Comparison of ENCODE assay signal across 10 cellular contexts in the genomic region with DNA sequence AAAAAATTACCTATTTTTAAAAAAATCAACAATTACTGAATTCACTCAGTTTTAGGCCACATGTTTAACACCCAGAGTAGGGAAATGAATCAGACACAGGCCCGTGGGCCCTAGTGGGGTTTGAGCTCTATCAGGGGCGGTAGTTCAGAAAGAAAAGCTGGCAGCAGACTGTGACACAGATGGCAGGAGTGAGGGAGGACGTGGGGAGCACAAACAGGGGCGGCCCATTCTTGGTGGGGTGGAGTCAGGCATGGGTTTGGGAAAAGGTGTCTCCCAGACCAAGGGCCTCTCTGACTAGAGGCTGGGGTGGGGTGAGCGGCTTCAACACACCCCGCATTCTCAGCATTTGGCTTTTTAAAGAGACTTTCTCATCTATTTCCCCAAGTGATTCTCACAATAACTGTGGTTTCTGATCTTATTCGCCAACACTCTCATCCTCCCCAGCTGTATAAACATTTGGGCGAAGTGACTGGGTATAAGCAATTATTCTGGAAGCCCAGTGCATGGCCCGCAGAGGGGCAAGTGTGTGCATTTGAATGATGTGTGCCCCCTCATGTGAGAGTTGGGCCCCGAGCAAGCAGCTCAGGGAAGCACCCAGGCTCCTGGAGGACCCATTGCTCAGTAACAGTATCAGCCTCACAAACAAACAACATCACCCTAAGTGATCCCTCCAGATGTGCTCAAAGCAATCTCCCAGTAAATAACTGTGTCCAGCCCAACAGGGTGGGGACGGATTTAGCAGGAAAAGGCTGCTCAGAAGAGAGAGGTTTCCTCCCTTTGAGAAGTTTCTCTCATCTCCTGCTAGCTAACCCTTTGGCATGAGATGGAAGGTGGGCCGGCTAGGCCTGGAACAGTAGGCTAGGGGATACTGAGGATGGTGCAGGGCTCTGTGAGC.
A peak's percentile ranks its signal among the peaks of the same experiment; 100 is the strongest.
DNase-seq lines count a peak whose midpoint lies in the region; ATAC-seq and TF ChIP-seq lines count a peak whose summit lies in the region.
"Had no signal": no experiment of that assay in that cellular context is flagged by ENCODE, and none has a peak within 500 bp of the region (broad histone marks: within the 10 kb centered on the region; RNA-seq: fewer than 3 reads in every experiment).

No MANE protein-coding gene starts in this region.

- peaks cover 3% of the 10 kb centered on the region for H3K27me3 Mint-ChIP-seq in activated CD4-positive, alpha-beta memory T cell treated with anti-CD3 and anti-CD28 coated beads for 36 hours
- H3K27me3 Mint-ChIP-seq in activated CD4-positive, alpha-beta memory T cell treated with anti-CD3 and anti-CD28 coated beads, Interleukin-2, amount 10 ng/mL, durations not matched to agents 7 days and 5 days, result no peaks in the 10 kb centered on the region
- no peaks in the 10 kb centered on the region for H3K27me3 Mint-ChIP-seq in Caco-2 (ENCODE audit: insufficient read depth, unreplicated experiment)

- H3K27ac Mint-ChIP-seq in activated CD4-positive, alpha-beta memory T cell treated with anti-CD3 and anti-CD28 coated beads for 36 hours, result no peak overlapping the region
- H3K27ac Mint-ChIP-seq in activated CD4-positive, alpha-beta memory T cell treated with anti-CD3 and anti-CD28 coated beads, Interleukin-2, amount 10 ng/mL, durations not matched to agents 7 days and 5 days, result no peak overlapping the region
- no peak overlapping the region for H3K27ac Mint-ChIP-seq in Caco-2 (ENCODE audit: unreplicated experiment)
- H3K27ac Mint-ChIP-seq: nephron progenitor cell had no signal

- peak; percentile 49 for DNase-seq in activated CD4-positive, alpha-beta memory T cell treated with anti-CD3 and anti-CD28 coated beads for 36 hours
- DNase-seq in activated CD4-positive, alpha-beta memory T cell treated with anti-CD3 and anti-CD28 coated beads, Interleukin-2, amount 10 ng/mL, durations not matched to agents 7 days and 5 days, result no peak
- DNase-seq in coronary artery (ENCODE audit: low spot score), result peak; percentile 70
- peak; percentile 4 for DNase-seq in skeletal muscle cell (ENCODE audit: low read depth)
- no peak for DNase-seq in middle frontal gyrus (ENCODE audit: extremely low spot score, low spot score)
- no peak for DNase-seq in CD1c-positive myeloid dendritic cell (ENCODE audit: extremely low spot score)
- no peak for DNase-seq in Caco-2
- DNase-seq: nephron progenitor cell had no signal

- H3K27me3 ChIP-seq in Caco-2 (replicated peaks; ENCODE audit: control insufficient read depth, insufficient read depth, low read length), result no peaks in the 10 kb centered on the region

- H3K4me3 ChIP-seq in coronary artery, result no peak overlapping the region
- H3K4me3 ChIP-seq in skeletal muscle cell (ENCODE audit: low read depth, low read length), result no peak overlapping the region
- no peak overlapping the region for H3K4me3 ChIP-seq in Caco-2 (ENCODE audit: low read depth, low read length)

- no peaks in the 10 kb centered on the region for H3K36me3 Mint-ChIP-seq in activated CD4-positive, alpha-beta memory T cell treated with anti-CD3 and anti-CD28 coated beads for 36 hours
- no peaks in the 10 kb centered on the region for H3K36me3 Mint-ChIP-seq in activated CD4-positive, alpha-beta memory T cell treated with anti-CD3 and anti-CD28 coated beads, Interleukin-2, amount 10 ng/mL, durations not matched to agents 7 days and 5 days (ENCODE audit: low read depth)
- no peaks in the 10 kb centered on the region for H3K36me3 Mint-ChIP-seq in Caco-2 (ENCODE audit: insufficient read depth, unreplicated experiment)

- no peaks in the 10 kb centered on the region for H3K36me3 ChIP-seq in Caco-2 (ENCODE audit: control insufficient read depth, insufficient read depth, low read length)

- no peaks in the 10 kb centered on the region for H3K9me3 Mint-ChIP-seq in activated CD4-positive, alpha-beta memory T cell treated with anti-CD3 and anti-CD28 coated beads for 36 hours
- H3K9me3 Mint-ChIP-seq in activated CD4-positive, alpha-beta memory T cell treated with anti-CD3 and anti-CD28 coated beads, Interleukin-2, amount 10 ng/mL, durations not matched to agents 7 days and 5 days, result no peaks in the 10 kb centered on the region
- H3K9me3 Mint-ChIP-seq in Caco-2 (ENCODE audit: unreplicated experiment), result no peaks in the 10 kb centered on the region
- H3K9me3 Mint-ChIP-seq: nephron progenitor cell had no signal

- H3K27ac ChIP-seq in coronary artery, result peak overlapping the region in 1 of 2 donors; percentile 60
- H3K27ac ChIP-seq: RWPE1 had no signal

- BruUV-seq in Caco-2 (replicated peaks; lab: Mats Ljungman, UMichigan), result no TSS peak

- POLR2A ChIA-PET in activated CD4-positive, alpha-beta memory T cell treated with anti-CD3 and anti-CD28 coated beads for 36 hours (lab: Charles Lee), result no interaction called here
- POLR2A ChIA-PET in activated CD4-positive, alpha-beta memory T cell treated with anti-CD3 and anti-CD28 coated beads, Interleukin-2, amount 10 ng/mL, durations not matched to agents 7 days and 5 days (lab: Charles Lee), result no interaction called here
- POLR2A ChIA-PET in Caco-2 (lab: Charles Lee), result no interaction called here

- peaks cover 4% of the 10 kb centered on the region for H3K4me1 Mint-ChIP-seq in activated CD4-positive, alpha-beta memory T cell treated with anti-CD3 and anti-CD28 coated beads for 36 hours (ENCODE audit: low read depth)
- H3K4me1 Mint-ChIP-seq in activated CD4-positive, alpha-beta memory T cell treated with anti-CD3 and anti-CD28 coated beads, Interleukin-2, amount 10 ng/mL, durations not matched to agents 7 days and 5 days, result peaks cover 3% of the 10 kb centered on the region
- peaks cover 38% of the 10 kb centered on the region for H3K4me1 Mint-ChIP-seq in Caco-2 (ENCODE audit: low read depth, unreplicated experiment)

- peaks cover 26% of the 10 kb centered on the region for H3K4me1 ChIP-seq in Caco-2

- intact Hi-C loops in activated CD4-positive, alpha-beta memory T cell treated with anti-CD3 and anti-CD28 coated beads for 36 hours (cut with micrococcal nuclease), result no loop called here
- intact Hi-C loops in Caco-2 (cut with micrococcal nuclease; ENCODE audit: unreplicated experiment), result no loop called here

- peak; percentile 81 for ATAC-seq in HG02870 (IDR thresholded peaks at IDR 0.05; ENCODE audit: unreplicated experiment)

- no peak for TF ChIP-seq CTCF in coronary artery (IDR thresholded peaks at IDR 0.05)
- no peak for TF ChIP-seq CTCF in Caco-2 (IDR thresholded peaks at IDR 0.05; ENCODE audit: insufficient read depth in 1 of 2, low read depth in 1 of 2, low read length in 1 of 2, severe bottlenecking in 1 of 2, unreplicated experiment in 1 of 2)

- CTCF ChIA-PET in activated CD4-positive, alpha-beta memory T cell treated with anti-CD3 and anti-CD28 coated beads for 36 hours (lab: Charles Lee), result interaction anchor here (1.2 kb wide), 1 partner anchor 26 kb away, joined by 3 read pairs; no protein-coding TSS in a partner anchor
- CTCF ChIA-PET in activated CD4-positive, alpha-beta memory T cell treated with anti-CD3 and anti-CD28 coated beads, Interleukin-2, amount 10 ng/mL, durations not matched to agents 7 days and 5 days (lab: Charles Lee), result no interaction called here
- CTCF ChIA-PET in Caco-2 (lab: Charles Lee), result no interaction called here

- no peak overlapping the region for H3K4me3 Mint-ChIP-seq in activated CD4-positive, alpha-beta memory T cell treated with anti-CD3 and anti-CD28 coated beads for 36 hours
- no peak overlapping the region for H3K4me3 Mint-ChIP-seq in activated CD4-positive, alpha-beta memory T cell treated with anti-CD3 and anti-CD28 coated beads, Interleukin-2, amount 10 ng/mL, durations not matched to agents 7 days and 5 days
- H3K4me3 Mint-ChIP-seq in Caco-2 (ENCODE audit: unreplicated experiment), result no peak overlapping the region
- H3K4me3 Mint-ChIP-seq: nephron progenitor cell had no signal

- H3K9me3 ChIP-seq in Caco-2, result no peaks in the 10 kb centered on the region

Comparison
In these comparisons a context has a peak if more than half of its experiments do, and no peak if none do; other contexts are left out.
1. DNase-seq: peak in activated CD4-positive, alpha-beta memory T cell treated with anti-CD3 and anti-CD28 coated beads for 36 hours (single experiment), coronary artery (single experiment) and skeletal muscle cell (single experiment); none in activated CD4-positive, alpha-beta memory T cell treated with anti-CD3 and anti-CD28 coated beads, Interleukin-2, amount 10 ng/mL, durations not matched to agents 7 days and 5 days (single experiment), middle frontal gyrus (single experiment), CD1c-positive myeloid dendritic cell (single experiment) and Caco-2 (0 of 2).